Comparison of ENCODE assay signal across 8 cellular contexts in the genomic region with DNA sequence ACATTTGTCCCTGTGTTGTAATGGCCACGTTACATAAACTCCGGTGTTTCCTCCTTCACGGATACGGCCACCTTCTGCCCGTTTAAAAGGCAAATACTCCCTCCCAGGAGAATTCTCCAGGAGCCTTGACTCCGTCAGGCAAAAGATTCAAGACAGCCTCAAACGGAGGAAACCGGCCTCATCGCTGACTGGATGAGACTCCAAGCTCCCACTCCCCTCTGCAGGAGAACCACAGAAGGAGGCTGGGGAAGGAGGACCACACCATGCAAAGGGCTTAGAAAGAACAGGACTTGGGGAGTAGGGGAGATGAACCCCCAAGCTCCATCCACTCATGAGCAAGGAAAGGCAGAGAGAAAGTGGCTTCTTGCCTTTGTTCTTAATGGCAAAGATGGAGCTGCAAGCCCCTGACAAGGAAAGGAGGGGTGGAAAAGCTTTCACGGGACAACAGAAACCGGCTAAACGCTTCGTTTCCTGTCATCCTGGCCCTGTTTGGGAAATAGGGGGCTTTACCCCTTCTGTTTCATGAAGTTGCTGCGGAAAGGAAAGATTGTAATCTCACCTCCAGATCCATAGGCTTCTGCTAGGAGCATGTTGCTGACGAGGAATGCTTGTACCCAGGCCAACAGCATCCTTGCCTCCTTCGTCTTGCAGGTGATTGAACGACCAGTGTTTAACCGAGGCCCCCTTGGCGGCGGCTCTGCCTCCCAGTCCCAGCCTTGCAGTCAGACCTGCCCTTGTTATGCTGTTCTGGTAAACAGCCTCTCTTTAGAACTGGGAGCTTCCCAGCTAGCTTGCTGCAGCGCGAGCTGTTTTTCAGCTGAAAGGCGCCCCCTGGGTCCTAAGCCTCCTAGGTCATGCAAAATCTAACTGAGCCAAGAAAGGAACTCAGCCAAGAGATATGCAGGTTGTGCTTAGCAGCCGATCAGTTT. TPM values are rescaled to one million over a fixed set of nuclear protein-coding genes. Genes with fewer than 3 reads are reported as not detected.
A peak's percentile ranks its signal among the peaks of the same experiment; 100 is the strongest.
DNase-seq lines count a peak whose midpoint lies in the region; ATAC-seq and TF ChIP-seq lines count a peak whose summit lies in the region.

PIK3IP1 (minus strand) TSS at position 773 of the 929 bp plus-strand sequence; CDS start at position 629, 144 bp downstream.

- no peaks in the 10 kb centered on the region for H3K9me3 ChIP-seq in HUES48 (ENCODE audit: control insufficient read depth, insufficient read depth, low read length)
- no peaks in the 10 kb centered on the region for H3K9me3 ChIP-seq in OCI-LY3 (ENCODE audit: insufficient read depth, low read length)

- DNase-seq in ELF-1 (ENCODE audit: low read depth, low spot score) (peak; percentile 93), activated T-cell treated with anti-CD3 and anti-CD28 coated beads for 1 hour (ENCODE audit: low read depth) (peak; percentile 77), endothelial cell (ENCODE audit: low spot score) (peak; percentile 79), mesenteric fat pad (ENCODE audit: low spot score) (peak; percentile 90)
- peak; percentile 49 for DNase-seq in stimulated activated CD8-positive, alpha-beta memory T cell treated with anti-CD3 and anti-CD28 coated beads, Interleukin-12 subunit alpha, Interleukin-12 subunit beta, amount 100 ng/mL, for 24 hours (ENCODE audit: extremely low read depth)

- peak within 1 kb of the TSS; percentile 60 for H3K4me3 ChIP-seq in HUES48 (ENCODE audit: low read depth, low read length)
- peak within 1 kb of the TSS; percentile 77 for H3K4me3 ChIP-seq in OCI-LY3 (ENCODE audit: low read length)

- H3K4me3 Mint-ChIP-seq in endothelial cell (ENCODE audit: unreplicated experiment) = peak within 1 kb of the TSS; percentile 97

- H3K4me1 ChIP-seq in HUES48 (ENCODE audit: control insufficient read depth, insufficient read depth, low read length) (peaks cover 5% of the 10 kb centered on the region), OCI-LY3 (ENCODE audit: low read length) (peaks cover 51% of the 10 kb centered on the region)

- peaks cover 50% of the 10 kb centered on the region for H3K4me1 Mint-ChIP-seq in endothelial cell (ENCODE audit: unreplicated experiment)

- peak within 1 kb of the TSS; percentile 50 for H3K27ac ChIP-seq in HUES48 (ENCODE audit: low read depth, low read length)
- no peak within 1 kb of the TSS for H3K27ac ChIP-seq in OCI-LY3 (ENCODE audit: low read length)

- peaks cover 6% of the 10 kb centered on the region for H3K27me3 Mint-ChIP-seq in endothelial cell (ENCODE audit: unreplicated experiment)

- H3K36me3 ChIP-seq in HUES48 (ENCODE audit: control insufficient read depth, insufficient read depth, low read length) (no peaks in the 10 kb centered on the region), OCI-LY3 (replicated peaks; ENCODE audit: low read depth, low read length) (no peaks in the 10 kb centered on the region)

- no peak for ATAC-seq in HG03135 (IDR thresholded peaks at IDR 0.05; ENCODE audit: unreplicated experiment)

- H3K79me2 ChIP-seq in OCI-LY3 (ENCODE audit: low read length) = no peaks in the 10 kb centered on the region

- H3K27ac Mint-ChIP-seq in endothelial cell (ENCODE audit: unreplicated experiment) = peak within 1 kb of the TSS; percentile 80

- H2AFZ ChIP-seq in OCI-LY3 (ENCODE audit: low read depth, low read length) = peak within 1 kb of the TSS; percentile 90

- H3K9me3 Mint-ChIP-seq in endothelial cell (ENCODE audit: unreplicated experiment) = no peaks in the 10 kb centered on the region

- H4K20me1 ChIP-seq in OCI-LY3 (ENCODE audit: insufficient read depth, low read length) = no peaks in the 10 kb centered on the region

- peak within 1 kb of the TSS; percentile 94 for H3K4me2 ChIP-seq in OCI-LY3 (ENCODE audit: low read length)

- H3K9ac ChIP-seq in HUES48 (ENCODE audit: low read depth, low read length) (no peak within 1 kb of the TSS), OCI-LY3 (ENCODE audit: low read length) (peak within 1 kb of the TSS; percentile 49)

- H3K27me3 ChIP-seq in HUES48 (ENCODE audit: control insufficient read depth, insufficient read depth, low read length) = peaks cover 20% of the 10 kb centered on the region
- peaks cover 8% of the 10 kb centered on the region for H3K27me3 ChIP-seq in OCI-LY3 (ENCODE audit: low read depth, low read length)

- TF ChIP-seq CTCF in OCI-LY3 (IDR thresholded peaks at IDR 0.05; ENCODE audit: low read depth, low read length) (peak; percentile 64), endothelial cell (IDR thresholded peaks at IDR 0.05; ENCODE audit: unreplicated experiment) (no peak)

- H3K36me3 Mint-ChIP-seq in endothelial cell (ENCODE audit: low read depth, unreplicated experiment) = peaks cover 5% of the 10 kb centered on the region

RNA-seq across cellular contexts. Expression of gene PIK3IP1, which starts in this region (rescaled TPM):
- total RNA-seq in endothelial cell (ENCODE audit: unreplicated experiment) (13.4 TPM), mesenteric fat pad (19.8 TPM)
